1 cellular context compared by ENCODE assay signal in the genomic region with DNA sequence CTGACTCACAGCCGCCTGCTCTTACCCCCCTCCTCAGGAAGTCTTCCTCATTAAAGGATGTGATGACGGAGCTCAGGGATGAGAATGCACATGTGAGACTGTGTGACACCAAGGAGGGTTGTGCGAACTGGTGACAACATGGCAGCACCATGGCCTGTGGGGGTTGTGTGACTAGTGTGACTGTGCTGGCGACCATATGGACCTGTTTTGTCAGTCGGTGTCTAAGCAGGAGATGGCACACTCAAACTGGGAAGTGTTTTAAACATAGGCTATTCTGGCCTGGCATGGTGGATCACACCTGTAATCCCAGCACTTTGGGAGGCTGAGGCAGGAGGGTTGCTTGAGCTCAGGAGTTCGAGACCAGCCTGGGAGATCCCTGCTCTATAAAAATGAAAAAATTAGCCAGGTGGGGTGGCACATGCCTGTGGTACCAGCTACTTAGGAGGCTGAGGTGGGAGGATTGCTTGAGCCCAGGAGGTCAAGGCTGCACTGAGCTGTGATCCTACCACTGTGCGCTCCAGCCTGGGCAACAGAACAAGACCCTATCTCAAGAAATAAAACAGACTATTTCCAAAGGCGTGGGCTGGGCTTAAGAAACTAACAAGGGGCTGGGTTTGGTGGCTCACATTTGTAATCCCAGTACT.
TF ChIP-seq lines count a peak whose summit lies in the region.

No MANE protein-coding gene starts in this region.

TF ChIP-seq in HepG2, 621 proteins besides CTCF, POLR2A, EP300 and RAD21 (continued from another document):
- TF ChIP-seq, protein P1, sequence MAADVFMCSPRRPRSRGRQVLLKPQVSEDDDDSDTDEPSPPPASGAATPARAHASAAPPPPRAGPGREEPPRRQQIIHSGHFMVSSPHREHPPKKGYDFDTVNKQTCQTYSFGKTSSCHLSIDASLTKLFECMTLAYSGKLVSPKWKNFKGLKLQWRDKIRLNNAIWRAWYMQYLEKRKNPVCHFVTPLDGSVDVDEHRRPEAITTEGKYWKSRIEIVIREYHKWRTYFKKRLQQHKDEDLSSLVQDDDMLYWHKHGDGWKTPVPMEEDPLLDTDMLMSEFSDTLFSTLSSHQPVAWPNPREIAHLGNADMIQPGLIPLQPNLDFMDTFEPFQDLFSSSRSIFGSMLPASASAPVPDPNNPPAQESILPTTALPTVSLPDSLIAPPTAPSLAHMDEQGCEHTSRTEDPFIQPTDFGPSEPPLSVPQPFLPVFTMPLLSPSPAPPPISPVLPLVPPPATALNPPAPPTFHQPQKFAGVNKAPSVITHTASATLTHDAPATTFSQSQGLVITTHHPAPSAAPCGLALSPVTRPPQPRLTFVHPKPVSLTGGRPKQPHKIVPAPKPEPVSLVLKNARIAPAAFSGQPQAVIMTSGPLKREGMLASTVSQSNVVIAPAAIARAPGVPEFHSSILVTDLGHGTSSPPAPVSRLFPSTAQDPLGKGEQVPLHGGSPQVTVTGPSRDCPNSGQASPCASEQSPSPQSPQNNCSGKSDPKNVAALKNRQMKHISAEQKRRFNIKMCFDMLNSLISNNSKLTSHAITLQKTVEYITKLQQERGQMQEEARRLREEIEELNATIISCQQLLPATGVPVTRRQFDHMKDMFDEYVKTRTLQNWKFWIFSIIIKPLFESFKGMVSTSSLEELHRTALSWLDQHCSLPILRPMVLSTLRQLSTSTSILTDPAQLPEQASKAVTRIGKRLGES (CRISPR knock-in tag; IDR thresholded peaks at IDR 0.05; ENCODE audit: borderline replicate concordance) = no peak
- TF ChIP-seq ZNF605 (CRISPR knock-in tag; IDR thresholded peaks at IDR 0.05) = 0 out of 2 replicates have a peak, but pooled peaks have one; percentile 29
- peak; percentile 36; the same call in 1 of the 2 replicates for TF ChIP-seq BRCA1 (CRISPR knock-in tag; IDR thresholded peaks at IDR 0.05)
- no peak for TF ChIP-seq ZNF703 (CRISPR knock-in tag; IDR thresholded peaks at IDR 0.05; ENCODE audit: borderline replicate concordance)
- TF ChIP-seq, protein P2, sequence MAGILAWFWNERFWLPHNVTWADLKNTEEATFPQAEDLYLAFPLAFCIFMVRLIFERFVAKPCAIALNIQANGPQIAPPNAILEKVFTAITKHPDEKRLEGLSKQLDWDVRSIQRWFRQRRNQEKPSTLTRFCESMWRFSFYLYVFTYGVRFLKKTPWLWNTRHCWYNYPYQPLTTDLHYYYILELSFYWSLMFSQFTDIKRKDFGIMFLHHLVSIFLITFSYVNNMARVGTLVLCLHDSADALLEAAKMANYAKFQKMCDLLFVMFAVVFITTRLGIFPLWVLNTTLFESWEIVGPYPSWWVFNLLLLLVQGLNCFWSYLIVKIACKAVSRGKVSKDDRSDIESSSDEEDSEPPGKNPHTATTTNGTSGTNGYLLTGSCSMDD (CRISPR knock-in tag; IDR thresholded peaks at IDR 0.05) = 0 out of 2 replicates have a peak, but pooled peaks have one; percentile 10
- TF ChIP-seq NR2F6 (IDR thresholded peaks at IDR 0.05) = 0 out of 2 replicates have a peak, but pooled peaks have one; percentile 4
- no peak for TF ChIP-seq NR2F6 (CRISPR knock-in tag; IDR thresholded peaks at IDR 0.05)
- TF ChIP-seq ZNF350 (CRISPR knock-in tag; IDR thresholded peaks at IDR 0.05; ENCODE audit: borderline replicate concordance, low read depth) = no peak
- TF ChIP-seq ZNF607 (CRISPR knock-in tag; IDR thresholded peaks at IDR 0.05; ENCODE audit: borderline replicate concordance) = 0 out of 2 replicates have a peak, but pooled peaks have one; percentile 60
